In genomic region chr11:59776210-59777066, GRCh38 we compare ENCODE assay signal across 11 cellular contexts. TPM values are rescaled to one million over a fixed set of nuclear protein-coding genes. Genes with fewer than 3 reads are reported as not detected.
DNase-seq lines count a peak whose midpoint lies in the region; ATAC-seq and TF ChIP-seq lines count a peak whose summit lies in the region.
"Had no signal": no experiment of that assay in that cellular context is flagged by ENCODE, and none has a peak within 500 bp of the region (broad histone marks: within the 10 kb centered on the region; RNA-seq: fewer than 3 reads in every experiment).

No MANE protein-coding gene starts in this region.

- no peaks in the 10 kb centered on the region for H3F3A ChIP-seq in smooth muscle cell (ENCODE audit: low read depth)

- H3K36me3 ChIP-seq in smooth muscle cell (ENCODE audit: low read depth), result no peaks in the 10 kb centered on the region

- TF ChIP-seq CTCF in fibroblast of villous mesenchyme (IDR thresholded peaks at IDR 0.05; ENCODE audit: insufficient read depth, low read depth, low read length) (no peak), smooth muscle cell (IDR thresholded peaks at IDR 0.05; ENCODE audit: borderline replicate concordance, insufficient read depth, poor library complexity, severe bottlenecking) (no peak)

- H3K27ac ChIP-seq in smooth muscle cell (ENCODE audit: low read depth) (peak overlapping the region; percentile 54), substantia nigra (ENCODE audit: low read depth, low read length, poor library complexity, severe bottlenecking) (no peak overlapping the region)
- H3K27ac ChIP-seq: SK-N-MC had no signal

- H3K4me1 ChIP-seq in smooth muscle cell (ENCODE audit: low read depth), result no peaks in the 10 kb centered on the region

- no peak overlapping the region for H3K4me2 ChIP-seq in smooth muscle cell

- H4K20me1 ChIP-seq in smooth muscle cell (ENCODE audit: low read depth), result peaks cover 26% of the 10 kb centered on the region

- peak; percentile 43 to 48 for ATAC-seq in activated CD4-positive, CD25-positive, alpha-beta regulatory T cell treated with anti-CD3 and anti-CD28 coated beads, Interleukin-2, amount 50 U/mL, for 24 hours
- ATAC-seq in SK-N-SH treated with all-trans-retinoic acid at 6 μM for 48 hours, result peak; percentile 81

- WGBS in smooth muscle cell (ENCODE audit: low lambda C conversion rate), result 86% methylated on average over 5 of the region's 5 CpGs

- H3K79me2 ChIP-seq in smooth muscle cell (ENCODE audit: low read depth), result peaks cover 18% of the 10 kb centered on the region

- DNase-seq in activated CD4-positive, CD25-positive, alpha-beta regulatory T cell (lab: John Stamatoyannopoulos, UW), result no peak
- DNase-seq in fibroblast of villous mesenchyme (ENCODE audit: low read depth), result peak; percentile 42
- DNase-seq in smooth muscle cell (lab: John Stamatoyannopoulos, UW; ENCODE audit: unreplicated experiment), result no peak
- no peak for DNase-seq in KG1 (lab: John Stamatoyannopoulos, UW)
- no peak for DNase-seq in CD1c-positive myeloid dendritic cell (ENCODE audit: extremely low spot score)
- DNase-seq in substantia nigra (lab: John Stamatoyannopoulos, UW), result no peak
- DNase-seq: activated T-cell treated with anti-CD3 and anti-CD28 coated beads, Interleukin-2, amount 50 U/mL, for 24 hours; NCI-H187 had no signal

- H2AFZ ChIP-seq in smooth muscle cell (ENCODE audit: low read depth), result no peak overlapping the region

- H3K27me3 ChIP-seq in smooth muscle cell (ENCODE audit: low read depth), result no peaks in the 10 kb centered on the region

- no peak overlapping the region for H3K4me3 ChIP-seq in fibroblast of villous mesenchyme (ENCODE audit: low read depth, low read length)
- H3K4me3 ChIP-seq in smooth muscle cell, result no peak overlapping the region
- H3K4me3 ChIP-seq: SK-N-MC had no signal

- H3K9ac ChIP-seq in smooth muscle cell (ENCODE audit: low read depth), result no peak overlapping the region

- no peaks in the 10 kb centered on the region for H3K9me3 ChIP-seq in smooth muscle cell (replicated peaks; ENCODE audit: low read depth)

TF ChIP-seq in SK-N-SH treated with all-trans-retinoic acid at 6 μM for 48 hours, 23 proteins besides CTCF, POLR2A, EP300 and RAD21:
- TF ChIP-seq OSR1 (CRISPR knock-in tag; IDR thresholded peaks at IDR 0.05) (no peak), CSDC2 (CRISPR knock-in tag; IDR thresholded peaks at IDR 0.05) (no peak), ISL1 (CRISPR knock-in tag; IDR thresholded peaks at IDR 0.05) (peak; percentile 18; the same call in 1 of the 2 replicates)

RNA-seq across cellular contexts. Expression of gene STX3, which starts 21.3 kb away (rescaled TPM):
- total RNA-seq in fibroblast of villous mesenchyme (33.7 and 38.7 TPM in 2 replicates), smooth muscle cell (41.0 and 52.2 TPM in 2 replicates)
- polyA plus RNA-seq in smooth muscle cell, result 24.1 and 26.6 TPM in 2 replicates

RNA-seq across cellular contexts. Expression of gene MRPL16, which starts 34.1 kb away (rescaled TPM):
- 37.4 and 44.5 TPM in 2 replicates for total RNA-seq in fibroblast of villous mesenchyme
- total RNA-seq in smooth muscle cell, result 23.7 and 32.9 TPM in 2 replicates
- 45.7 and 48.9 TPM in 2 replicates for polyA plus RNA-seq in smooth muscle cell
